ENCODE assay signal across 8 cellular contexts in genomic region chr18:2961828-2962227, GRCh38. TPM values are rescaled to one million over a fixed set of nuclear protein-coding genes. Genes with fewer than 3 reads are reported as not detected.
A peak's percentile ranks its signal among the peaks of the same experiment; 100 is the strongest.
DNase-seq lines count a peak whose midpoint lies in the region; ATAC-seq and TF ChIP-seq lines count a peak whose summit lies in the region.

No MANE protein-coding gene starts in this region.

- H3K4me1 ChIP-seq in colonic mucosa = no peaks in the 10 kb centered on the region
- no peaks in the 10 kb centered on the region for H3K4me1 ChIP-seq in PC-3 (ENCODE audit: insufficient read depth, low read length)

- ATAC-seq in CD4-positive, alpha-beta T cell (ENCODE audit: poor library complexity) = no peak
- ATAC-seq in HG03439 (IDR thresholded peaks at IDR 0.05; ENCODE audit: unreplicated experiment) (no peak), PC-3 (no peak)

- peaks cover 87% of the 10 kb centered on the region for H3K4me1 Mint-ChIP-seq in CD4-positive, alpha-beta T cell (ENCODE audit: low read depth)
- peaks cover 37% of the 10 kb centered on the region for H3K4me1 Mint-ChIP-seq in nephron

- H3K27me3 ChIP-seq in CD4-positive, alpha-beta T cell (ENCODE audit: control insufficient read depth, insufficient read depth, low read length) = no peaks in the 10 kb centered on the region
- H3K27me3 ChIP-seq in colonic mucosa (no peaks in the 10 kb centered on the region), PC-3 (ENCODE audit: low read length) (no peaks in the 10 kb centered on the region)

- CTCF ChIA-PET in CD4-positive, alpha-beta T cell (lab: Charles Lee) = interaction anchor here (1.3 to 3.8 kb wide), 5 partner anchors 9 to 24 kb away, joined by 3 to 17 read pairs (median 6); no protein-coding TSS in a partner anchor
- CTCF ChIA-PET in PC-3 (lab: Charles Lee) = no interaction called here

- POLR2A ChIA-PET in CD4-positive, alpha-beta T cell (lab: Charles Lee) = interaction anchor here (1.0 to 10.4 kb wide), 11 partner anchors 9 to 632 kb away, joined by 3 to 225 read pairs (median 9); partner anchors contain the start of gene MYL12A
- POLR2A ChIA-PET in PC-3 (lab: Charles Lee; ENCODE audit: unreplicated experiment) = no interaction called here

- TF ChIP-seq CTCF in CD4-positive, alpha-beta T cell (IDR thresholded peaks at IDR 0.05) = no peak
- TF ChIP-seq CTCF in colonic mucosa (IDR thresholded peaks at IDR 0.05) (no peak), nephron (IDR thresholded peaks at IDR 0.05; ENCODE audit: unreplicated experiment in 3 of 3) (no peak), PC-3 (conservative IDR thresholded peaks at IDR 0.05; ENCODE audit: low read depth, low read length) (no peak)

- H3K9ac ChIP-seq in colonic mucosa (ENCODE audit: low read depth in 2 of 2, low read length in 2 of 2) (peak overlapping the region; percentile 8 to 41), PC-3 (ENCODE audit: low read length) (no peak overlapping the region)

- peaks cover 6% of the 10 kb centered on the region for H3K79me2 ChIP-seq in PC-3 (ENCODE audit: low read length)

- H3K4me3 Mint-ChIP-seq in CD4-positive, alpha-beta T cell = peak overlapping the region; percentile 83
- no peak overlapping the region for H3K4me3 Mint-ChIP-seq in nephron

- no peaks in the 10 kb centered on the region for H3K9me3 ChIP-seq in CD4-positive, alpha-beta T cell (ENCODE audit: control insufficient read depth, low read length)
- H3K9me3 ChIP-seq in colonic mucosa (no peaks in the 10 kb centered on the region), PC-3 (ENCODE audit: low read length) (no peaks in the 10 kb centered on the region)

- H3K9me3 Mint-ChIP-seq in CD4-positive, alpha-beta T cell = peaks cover 3% of the 10 kb centered on the region
- H3K9me3 Mint-ChIP-seq in nephron = no peaks in the 10 kb centered on the region

- H3K4me2 ChIP-seq in PC-3 (ENCODE audit: low read length) = no peak overlapping the region

- H3K27ac Mint-ChIP-seq in CD4-positive, alpha-beta T cell = peak overlapping the region; percentile 96
- peak overlapping the region; percentile 30 to 79 (median 78) for H3K27ac Mint-ChIP-seq in nephron

- H2AFZ ChIP-seq in PC-3 (ENCODE audit: low read length) = no peak overlapping the region

- H3K9me2 ChIP-seq in PC-3 (replicated peaks; ENCODE audit: low read length) = no peaks in the 10 kb centered on the region

- no peaks in the 10 kb centered on the region for H3K36me3 ChIP-seq in colonic mucosa
- no peaks in the 10 kb centered on the region for H3K36me3 ChIP-seq in PC-3 (ENCODE audit: low read depth, low read length)

- no peak for DNase-seq in CD4-positive, alpha-beta T cell
- DNase-seq in LHCN-M2 (ENCODE audit: low read depth) (peak; percentile 36), colonic mucosa (no peak), LoVo (ENCODE audit: low spot score) (no peak), GOT3 (lab: John Stamatoyannopoulos, UW) (no peak), PC-3 (no peak)

- H3K27ac ChIP-seq in CD4-positive, alpha-beta T cell (ENCODE audit: low read depth, low read length) = peak overlapping the region; percentile 88
- H3K27ac ChIP-seq in colonic mucosa (peak overlapping the region; percentile 63), PC-3 (ENCODE audit: low read length) (no peak overlapping the region)

- H3K36me3 Mint-ChIP-seq in CD4-positive, alpha-beta T cell (ENCODE audit: low read depth) = peaks cover 29% of the 10 kb centered on the region
- peaks cover 17% of the 10 kb centered on the region for H3K36me3 Mint-ChIP-seq in nephron (ENCODE audit: low read depth)

- no peaks in the 10 kb centered on the region for H3F3A ChIP-seq in PC-3 (ENCODE audit: low read length, unreplicated experiment)

- H3K4me3 ChIP-seq in colonic mucosa = no peak overlapping the region
- no peak overlapping the region for H3K4me3 ChIP-seq in PC-3 (ENCODE audit: low read length)

- H4K20me1 ChIP-seq in PC-3 (ENCODE audit: low read length) = no peaks in the 10 kb centered on the region

- H3K27me3 Mint-ChIP-seq in CD4-positive, alpha-beta T cell = no peaks in the 10 kb centered on the region
- H3K27me3 Mint-ChIP-seq in nephron (ENCODE audit: low read depth) = no peaks in the 10 kb centered on the region

- intact Hi-C loops in CD4-positive, alpha-beta T cell (cut with DNase I, micrococcal nuclease) = loop anchor here (2.0 to 10.0 kb wide), 5 partner anchors 15 to 633 kb away; partner anchors contain the start of gene LPIN2 (in 1 of the 2)
- intact Hi-C loops in colonic mucosa (cut with DNase I) = no loop called here
- intact Hi-C loops in PC-3 (cut with micrococcal nuclease) = no loop called here

- no TSS peak for BruUV-seq in PC-3 (replicated peaks; lab: Mats Ljungman, UMichigan)

RNA-seq across cellular contexts. Expression of gene LPIN2, which starts 51.1 kb away (rescaled TPM):
- total RNA-seq in CD4-positive, alpha-beta T cell = 10 to 100 TPM; 48.7 to 49.0 TPM
- total RNA-seq in LHCN-M2 (2014; rRNA removed) (38.9 and 42.0 TPM in 2 replicates), colonic mucosa (10 to 100 TPM; 23.6 to 59.0 TPM), PC-3 (2014; rRNA removed) (9.8 and 10.7 TPM in 2 replicates)
- 14.4 TPM for polyA plus RNA-seq in LHCN-M2 (2012)

Comparison
In these comparisons a context has a peak if more than half of its experiments do, and no peak if none do; other contexts are left out.
1. intact Hi-C loops: an anchor here in CD4-positive, alpha-beta T cell (2.0 to 10.0 kb wide); none called in colonic mucosa and PC-3.